Comparison of ENCODE assay signal across 15 cellular contexts in the genomic region with DNA sequence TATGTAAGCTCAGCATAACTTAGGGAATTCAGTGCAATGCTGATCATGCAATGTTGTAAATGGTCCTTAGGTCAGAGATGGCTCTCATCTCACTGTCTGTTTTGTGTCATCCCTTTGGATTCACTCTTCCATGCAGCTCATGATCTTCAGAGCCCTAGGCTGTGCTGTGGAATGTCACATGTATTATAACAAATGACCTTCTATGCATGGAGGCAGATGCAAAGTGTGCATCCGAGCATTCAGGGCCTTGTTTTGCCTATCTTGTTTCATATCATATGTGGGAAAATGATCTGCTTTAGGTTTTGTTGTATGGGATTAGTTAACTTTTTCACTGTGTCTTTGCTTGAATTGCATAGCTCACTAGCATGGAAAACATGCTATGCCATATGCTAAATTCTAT. TPM values are rescaled to one million over a fixed set of nuclear protein-coding genes. Genes with fewer than 3 reads are reported as not detected.
DNase-seq lines count a peak whose midpoint lies in the region; ATAC-seq and TF ChIP-seq lines count a peak whose summit lies in the region.
"Had no signal": no experiment of that assay in that cellular context is flagged by ENCODE, and none has a peak within 500 bp of the region (broad histone marks: within the 10 kb centered on the region; RNA-seq: fewer than 3 reads in every experiment).

No MANE protein-coding gene starts in this region.

- H3K4me3 Mint-ChIP-seq in CD8-positive, alpha-beta memory T cell: no peak overlapping the region
- H3K4me3 Mint-ChIP-seq: CD4-positive, CD25-positive, alpha-beta regulatory T cell; HFFc6 had no signal

- H3K27ac ChIP-seq in SK-N-SH (ENCODE audit: low read depth in 2 of 2, low read length in 1 of 2): no peak overlapping the region
- H3K27ac ChIP-seq in CD8-positive, alpha-beta memory T cell (ENCODE audit: low read depth, low read length): no peak overlapping the region
- H3K27ac ChIP-seq: 22Rv1; BLaER1 treated with 17β-estradiol and CSF1 and Interleukin-3, amounts not matched to agents 10 nM and 100 nM had no signal

- no peak overlapping the region for H3K9ac ChIP-seq in SK-N-SH
- H3K9ac ChIP-seq: BLaER1 treated with 17β-estradiol and CSF1 and Interleukin-3, amounts not matched to agents 10 nM and 100 nM had no signal

- no peak for TF ChIP-seq CTCF in SK-N-SH (IDR thresholded peaks at IDR 0.05)

- H3K9me2 ChIP-seq in SK-N-SH: no peaks in the 10 kb centered on the region

- no peaks in the 10 kb centered on the region for H4K20me1 ChIP-seq in SK-N-SH (ENCODE audit: insufficient read depth)
- H4K20me1 ChIP-seq: BLaER1 treated with 17β-estradiol and CSF1 and Interleukin-3, amounts not matched to agents 10 nM and 100 nM had no signal

- TF ChIP-seq EP300 in SK-N-SH (IDR thresholded peaks at IDR 0.05; ENCODE audit: borderline replicate concordance in 1 of 2, low read depth in 1 of 2, low read length in 1 of 2): peak in 1 of 2 experiments; percentile 52; a peak in 2 of 4 replicates

- H3K9me3 Mint-ChIP-seq in CD8-positive, alpha-beta memory T cell: peaks cover 0 to 5% (median 2%) of the 10 kb centered on the region in 5 donors
- H3K9me3 Mint-ChIP-seq: HFFc6 had no signal

- H3K9me3 ChIP-seq in SK-N-SH: no peaks in the 10 kb centered on the region
- no peaks in the 10 kb centered on the region for H3K9me3 ChIP-seq in CD8-positive, alpha-beta memory T cell (ENCODE audit: low read length)

- H3K27me3 Mint-ChIP-seq in CD8-positive, alpha-beta memory T cell: no peaks in the 10 kb centered on the region

- WGBS in SK-N-SH (ENCODE audit: low lambda C conversion rate): 76% methylated on average over 1 of the region's 1 CpG

- DNase-seq in SK-N-SH (peak; percentile 24), NCI-H526 treated with DMSO at 0.1 percent for 48 hours (lab: John Stamatoyannopoulos, UW) (peak; percentile 48), foreskin melanocyte (peak; percentile 81), RKO (ENCODE audit: low spot score) (no peak), 8988T (no peak)
- no peak for DNase-seq in CD8-positive, alpha-beta memory T cell
- DNase-seq: AML-193; Calu3; CD4-positive, CD25-positive, alpha-beta regulatory T cell; DMS 273 treated with DMSO at 0.1 percent for 48 hours; HCEC 1CT; HFFc6 had no signal

- no peak overlapping the region for H2AFZ ChIP-seq in SK-N-SH (ENCODE audit: low read depth)

- no peak; the same call in 1 of the 2 replicates for TF ChIP-seq RAD21 in SK-N-SH (IDR thresholded peaks at IDR 0.05; ENCODE audit: low read length)

- ATAC-seq in SK-N-SH treated with all-trans-retinoic acid at 6 μM for 48 hours: no peak

- no peaks in the 10 kb centered on the region for H3K4me1 Mint-ChIP-seq in CD8-positive, alpha-beta memory T cell
- H3K4me1 Mint-ChIP-seq: CD4-positive, CD25-positive, alpha-beta regulatory T cell had no signal

- peaks cover 5 to 14% of the 10 kb centered on the region in 2 experiments; a peak in 2 of 4 replicates for H3K4me1 ChIP-seq in SK-N-SH (ENCODE audit: control insufficient read depth in 1 of 2, insufficient read depth in 2 of 2, low read depth in 1 of 2, low read length in 1 of 2)
- H3K4me1 ChIP-seq in CD8-positive, alpha-beta memory T cell (ENCODE audit: insufficient read depth, low read length): no peaks in the 10 kb centered on the region

- no peaks in the 10 kb centered on the region for H3F3A ChIP-seq in SK-N-SH (replicated peaks; ENCODE audit: insufficient read depth)

- no peak overlapping the region for H3K4me3 ChIP-seq in SK-N-SH (ENCODE audit: low read depth in 2 of 2, low read length in 1 of 2)
- H3K4me3 ChIP-seq in CD8-positive, alpha-beta memory T cell (ENCODE audit: low read length): no peak overlapping the region
- H3K4me3 ChIP-seq: BLaER1 treated with 17β-estradiol and CSF1 and Interleukin-3, amounts not matched to agents 10 nM and 100 nM had no signal

- POLR2A ChIA-PET in SK-N-SH (lab: Yijun Ruan, JAX): no interaction called here
- POLR2A ChIA-PET in CD8-positive, alpha-beta memory T cell (lab: Charles Lee): no interaction called here

- CTCF ChIA-PET in SK-N-SH (lab: Yijun Ruan, JAX): interaction anchor here (1.0 to 1.5 kb wide), 2 partner anchors 22 to 157 kb away, joined by 3 to 5 read pairs; no protein-coding TSS in a partner anchor
- CTCF ChIA-PET in CD8-positive, alpha-beta memory T cell (lab: Charles Lee): no interaction called here

- no peaks in the 10 kb centered on the region for H3K27me3 ChIP-seq in SK-N-SH (ENCODE audit: insufficient read depth)
- H3K27me3 ChIP-seq in CD8-positive, alpha-beta memory T cell (ENCODE audit: insufficient read depth, low read length, poor library complexity, severe bottlenecking): no peaks in the 10 kb centered on the region
- H3K27me3 ChIP-seq: BLaER1 treated with 17β-estradiol and CSF1 and Interleukin-3, amounts not matched to agents 10 nM and 100 nM had no signal

- H3K27ac Mint-ChIP-seq in CD8-positive, alpha-beta memory T cell: no peak overlapping the region
- H3K27ac Mint-ChIP-seq: HFFc6 had no signal

- H3K36me3 Mint-ChIP-seq in CD8-positive, alpha-beta memory T cell: no peaks in the 10 kb centered on the region
- H3K36me3 Mint-ChIP-seq: CD4-positive, CD25-positive, alpha-beta regulatory T cell had no signal

- no peaks in the 10 kb centered on the region for H3K36me3 ChIP-seq in SK-N-SH (replicated peaks in 1 of 2; ENCODE audit: control insufficient read depth in 1 of 2, insufficient read depth in 2 of 2, low read length in 1 of 2)
- no peaks in the 10 kb centered on the region for H3K36me3 ChIP-seq in CD8-positive, alpha-beta memory T cell (ENCODE audit: insufficient read depth, low read length)
- H3K36me3 ChIP-seq: BLaER1 treated with 17β-estradiol and CSF1 and Interleukin-3, amounts not matched to agents 10 nM and 100 nM had no signal

- H3K79me2 ChIP-seq in SK-N-SH (ENCODE audit: insufficient read depth): no peaks in the 10 kb centered on the region

- H3K4me2 ChIP-seq in SK-N-SH: no peak overlapping the region

TF ChIP-seq in SK-N-SH, 30 proteins besides CTCF, POLR2A, EP300 and RAD21:
- TF ChIP-seq FOSL2 (IDR thresholded peaks at IDR 0.05; ENCODE audit: borderline replicate concordance, low read depth): no peak
- TF ChIP-seq RFX5 (IDR thresholded peaks at IDR 0.05; ENCODE audit: low read length): no peak
- TF ChIP-seq RCOR1 (IDR thresholded peaks at IDR 0.05; ENCODE audit: low read length): peak; percentile 61; the same call in 1 of the 2 replicates
- TF ChIP-seq GATA2 (CRISPR knock-in tag; IDR thresholded peaks at IDR 0.05): peak; percentile 24; the same call in 1 of the 2 replicates
- no peak for TF ChIP-seq SMC3 (IDR thresholded peaks at IDR 0.05; ENCODE audit: low read depth, low read length)

TF ChIP-seq in SK-N-SH treated with all-trans-retinoic acid at 6 μM for 48 hours, 23 proteins besides CTCF, POLR2A, EP300 and RAD21 (continues in another document):
- TF ChIP-seq, protein P1, sequence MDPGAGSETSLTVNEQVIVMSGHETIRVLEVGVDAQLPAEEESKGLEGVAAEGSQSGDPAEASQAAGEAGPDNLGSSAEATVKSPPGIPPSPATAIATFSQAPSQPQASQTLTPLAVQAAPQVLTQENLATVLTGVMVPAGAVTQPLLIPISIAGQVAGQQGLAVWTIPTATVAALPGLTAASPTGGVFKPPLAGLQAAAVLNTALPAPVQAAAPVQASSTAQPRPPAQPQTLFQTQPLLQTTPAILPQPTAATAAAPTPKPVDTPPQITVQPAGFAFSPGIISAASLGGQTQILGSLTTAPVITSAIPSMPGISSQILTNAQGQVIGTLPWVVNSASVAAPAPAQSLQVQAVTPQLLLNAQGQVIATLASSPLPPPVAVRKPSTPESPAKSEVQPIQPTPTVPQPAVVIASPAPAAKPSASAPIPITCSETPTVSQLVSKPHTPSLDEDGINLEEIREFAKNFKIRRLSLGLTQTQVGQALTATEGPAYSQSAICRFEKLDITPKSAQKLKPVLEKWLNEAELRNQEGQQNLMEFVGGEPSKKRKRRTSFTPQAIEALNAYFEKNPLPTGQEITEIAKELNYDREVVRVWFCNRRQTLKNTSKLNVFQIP (CRISPR knock-in tag; IDR thresholded peaks at IDR 0.05; ENCODE audit: borderline replicate concordance, low read depth): no peak
- TF ChIP-seq RARB (CRISPR knock-in tag; IDR thresholded peaks at IDR 0.05) (no peak), CSDC2 (CRISPR knock-in tag; IDR thresholded peaks at IDR 0.05) (no peak), ZNF8 (CRISPR knock-in tag; IDR thresholded peaks at IDR 0.05) (no peak), GLIS3 (CRISPR knock-in tag; IDR thresholded peaks at IDR 0.05) (no peak), ZFP30 (CRISPR knock-in tag; IDR thresholded peaks at IDR 0.05) (no peak), PPARA (CRISPR knock-in tag; IDR thresholded peaks at IDR 0.05; ENCODE audit: borderline replicate concordance) (no peak), ZC3H10 (CRISPR knock-in tag; IDR thresholded peaks at IDR 0.05) (no peak)
- TF ChIP-seq, protein P2, sequence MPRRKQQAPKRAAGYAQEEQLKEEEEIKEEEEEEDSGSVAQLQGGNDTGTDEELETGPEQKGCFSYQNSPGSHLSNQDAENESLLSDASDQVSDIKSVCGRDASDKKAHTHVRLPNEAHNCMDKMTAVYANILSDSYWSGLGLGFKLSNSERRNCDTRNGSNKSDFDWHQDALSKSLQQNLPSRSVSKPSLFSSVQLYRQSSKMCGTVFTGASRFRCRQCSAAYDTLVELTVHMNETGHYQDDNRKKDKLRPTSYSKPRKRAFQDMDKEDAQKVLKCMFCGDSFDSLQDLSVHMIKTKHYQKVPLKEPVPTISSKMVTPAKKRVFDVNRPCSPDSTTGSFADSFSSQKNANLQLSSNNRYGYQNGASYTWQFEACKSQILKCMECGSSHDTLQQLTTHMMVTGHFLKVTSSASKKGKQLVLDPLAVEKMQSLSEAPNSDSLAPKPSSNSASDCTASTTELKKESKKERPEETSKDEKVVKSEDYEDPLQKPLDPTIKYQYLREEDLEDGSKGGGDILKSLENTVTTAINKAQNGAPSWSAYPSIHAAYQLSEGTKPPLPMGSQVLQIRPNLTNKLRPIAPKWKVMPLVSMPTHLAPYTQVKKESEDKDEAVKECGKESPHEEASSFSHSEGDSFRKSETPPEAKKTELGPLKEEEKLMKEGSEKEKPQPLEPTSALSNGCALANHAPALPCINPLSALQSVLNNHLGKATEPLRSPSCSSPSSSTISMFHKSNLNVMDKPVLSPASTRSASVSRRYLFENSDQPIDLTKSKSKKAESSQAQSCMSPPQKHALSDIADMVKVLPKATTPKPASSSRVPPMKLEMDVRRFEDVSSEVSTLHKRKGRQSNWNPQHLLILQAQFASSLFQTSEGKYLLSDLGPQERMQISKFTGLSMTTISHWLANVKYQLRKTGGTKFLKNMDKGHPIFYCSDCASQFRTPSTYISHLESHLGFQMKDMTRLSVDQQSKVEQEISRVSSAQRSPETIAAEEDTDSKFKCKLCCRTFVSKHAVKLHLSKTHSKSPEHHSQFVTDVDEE (CRISPR knock-in tag; IDR thresholded peaks at IDR 0.05): no peak

RNA-seq across cellular contexts. Expression of a gene that starts 40.6 kb away (rescaled TPM):
- polyA plus RNA-seq in SK-N-SH (2012; rRNA removed): 7.9 and 10.3 TPM in 2 replicates
- 13.7 and 14.2 TPM in 2 replicates for polyA plus RNA-seq in SK-N-SH (2012; cell fraction: cytosol; rRNA removed)
- polyA plus RNA-seq in SK-N-SH (2012; cell fraction: nucleus; rRNA removed): 21.9 and 24.2 TPM in 2 replicates
- not detected for total RNA-seq in CD8-positive, alpha-beta memory T cell
- polyA plus RNA-seq in CD8-positive, alpha-beta memory T cell: not detected
- total RNA-seq: Calu3; CD4-positive, CD25-positive, alpha-beta regulatory T cell had no signal
- polyA plus RNA-seq: CD4-positive, CD25-positive, alpha-beta regulatory T cell had no signal

Comparison
In these comparisons a context has a peak if more than half of its experiments do, and no peak if none do; other contexts are left out.
1. DNase-seq: peak in SK-N-SH (single experiment), NCI-H526 treated with DMSO at 0.1 percent for 48 hours (single experiment) and foreskin melanocyte (single experiment); none in RKO (single experiment), CD8-positive, alpha-beta memory T cell (0 of 5) and 8988T (single experiment).